In genomic region chr1:26694597-26695416, GRCh38 we compare ENCODE assay signal across 1 cellular context.
TF ChIP-seq lines count a peak whose summit lies in the region.

No MANE protein-coding gene starts in this region.

TF ChIP-seq in K562, 482 proteins besides CTCF, POLR2A, EP300 and RAD21 (continued from another document):
- TF ChIP-seq, protein P1, sequence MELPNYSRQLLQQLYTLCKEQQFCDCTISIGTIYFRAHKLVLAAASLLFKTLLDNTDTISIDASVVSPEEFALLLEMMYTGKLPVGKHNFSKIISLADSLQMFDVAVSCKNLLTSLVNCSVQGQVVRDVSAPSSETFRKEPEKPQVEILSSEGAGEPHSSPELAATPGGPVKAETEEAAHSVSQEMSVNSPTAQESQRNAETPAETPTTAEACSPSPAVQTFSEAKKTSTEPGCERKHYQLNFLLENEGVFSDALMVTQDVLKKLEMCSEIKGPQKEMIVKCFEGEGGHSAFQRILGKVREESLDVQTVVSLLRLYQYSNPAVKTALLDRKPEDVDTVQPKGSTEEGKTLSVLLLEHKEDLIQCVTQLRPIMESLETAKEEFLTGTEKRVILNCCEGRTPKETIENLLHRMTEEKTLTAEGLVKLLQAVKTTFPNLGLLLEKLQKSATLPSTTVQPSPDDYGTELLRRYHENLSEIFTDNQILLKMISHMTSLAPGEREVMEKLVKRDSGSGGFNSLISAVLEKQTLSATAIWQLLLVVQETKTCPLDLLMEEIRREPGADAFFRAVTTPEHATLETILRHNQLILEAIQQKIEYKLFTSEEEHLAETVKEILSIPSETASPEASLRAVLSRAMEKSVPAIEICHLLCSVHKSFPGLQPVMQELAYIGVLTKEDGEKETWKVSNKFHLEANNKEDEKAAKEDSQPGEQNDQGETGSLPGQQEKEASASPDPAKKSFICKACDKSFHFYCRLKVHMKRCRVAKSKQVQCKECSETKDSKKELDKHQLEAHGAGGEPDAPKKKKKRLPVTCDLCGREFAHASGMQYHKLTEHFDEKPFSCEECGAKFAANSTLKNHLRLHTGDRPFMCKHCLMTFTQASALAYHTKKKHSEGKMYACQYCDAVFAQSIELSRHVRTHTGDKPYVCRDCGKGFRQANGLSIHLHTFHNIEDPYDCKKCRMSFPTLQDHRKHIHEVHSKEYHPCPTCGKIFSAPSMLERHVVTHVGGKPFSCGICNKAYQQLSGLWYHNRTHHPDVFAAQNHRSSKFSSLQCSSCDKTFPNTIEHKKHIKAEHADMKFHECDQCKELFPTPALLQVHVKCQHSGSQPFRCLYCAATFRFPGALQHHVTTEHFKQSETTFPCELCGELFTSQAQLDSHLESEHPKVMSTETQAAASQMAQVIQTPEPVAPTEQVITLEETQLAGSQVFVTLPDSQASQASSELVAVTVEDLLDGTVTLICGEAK (IDR thresholded peaks at IDR 0.05) = 0 out of 2 replicates have a peak, but pooled peaks have one; percentile 64
- TF ChIP-seq, protein P1 (CRISPR knock-in tag; IDR thresholded peaks at IDR 0.05) = no peak
- TF ChIP-seq, protein P2, sequence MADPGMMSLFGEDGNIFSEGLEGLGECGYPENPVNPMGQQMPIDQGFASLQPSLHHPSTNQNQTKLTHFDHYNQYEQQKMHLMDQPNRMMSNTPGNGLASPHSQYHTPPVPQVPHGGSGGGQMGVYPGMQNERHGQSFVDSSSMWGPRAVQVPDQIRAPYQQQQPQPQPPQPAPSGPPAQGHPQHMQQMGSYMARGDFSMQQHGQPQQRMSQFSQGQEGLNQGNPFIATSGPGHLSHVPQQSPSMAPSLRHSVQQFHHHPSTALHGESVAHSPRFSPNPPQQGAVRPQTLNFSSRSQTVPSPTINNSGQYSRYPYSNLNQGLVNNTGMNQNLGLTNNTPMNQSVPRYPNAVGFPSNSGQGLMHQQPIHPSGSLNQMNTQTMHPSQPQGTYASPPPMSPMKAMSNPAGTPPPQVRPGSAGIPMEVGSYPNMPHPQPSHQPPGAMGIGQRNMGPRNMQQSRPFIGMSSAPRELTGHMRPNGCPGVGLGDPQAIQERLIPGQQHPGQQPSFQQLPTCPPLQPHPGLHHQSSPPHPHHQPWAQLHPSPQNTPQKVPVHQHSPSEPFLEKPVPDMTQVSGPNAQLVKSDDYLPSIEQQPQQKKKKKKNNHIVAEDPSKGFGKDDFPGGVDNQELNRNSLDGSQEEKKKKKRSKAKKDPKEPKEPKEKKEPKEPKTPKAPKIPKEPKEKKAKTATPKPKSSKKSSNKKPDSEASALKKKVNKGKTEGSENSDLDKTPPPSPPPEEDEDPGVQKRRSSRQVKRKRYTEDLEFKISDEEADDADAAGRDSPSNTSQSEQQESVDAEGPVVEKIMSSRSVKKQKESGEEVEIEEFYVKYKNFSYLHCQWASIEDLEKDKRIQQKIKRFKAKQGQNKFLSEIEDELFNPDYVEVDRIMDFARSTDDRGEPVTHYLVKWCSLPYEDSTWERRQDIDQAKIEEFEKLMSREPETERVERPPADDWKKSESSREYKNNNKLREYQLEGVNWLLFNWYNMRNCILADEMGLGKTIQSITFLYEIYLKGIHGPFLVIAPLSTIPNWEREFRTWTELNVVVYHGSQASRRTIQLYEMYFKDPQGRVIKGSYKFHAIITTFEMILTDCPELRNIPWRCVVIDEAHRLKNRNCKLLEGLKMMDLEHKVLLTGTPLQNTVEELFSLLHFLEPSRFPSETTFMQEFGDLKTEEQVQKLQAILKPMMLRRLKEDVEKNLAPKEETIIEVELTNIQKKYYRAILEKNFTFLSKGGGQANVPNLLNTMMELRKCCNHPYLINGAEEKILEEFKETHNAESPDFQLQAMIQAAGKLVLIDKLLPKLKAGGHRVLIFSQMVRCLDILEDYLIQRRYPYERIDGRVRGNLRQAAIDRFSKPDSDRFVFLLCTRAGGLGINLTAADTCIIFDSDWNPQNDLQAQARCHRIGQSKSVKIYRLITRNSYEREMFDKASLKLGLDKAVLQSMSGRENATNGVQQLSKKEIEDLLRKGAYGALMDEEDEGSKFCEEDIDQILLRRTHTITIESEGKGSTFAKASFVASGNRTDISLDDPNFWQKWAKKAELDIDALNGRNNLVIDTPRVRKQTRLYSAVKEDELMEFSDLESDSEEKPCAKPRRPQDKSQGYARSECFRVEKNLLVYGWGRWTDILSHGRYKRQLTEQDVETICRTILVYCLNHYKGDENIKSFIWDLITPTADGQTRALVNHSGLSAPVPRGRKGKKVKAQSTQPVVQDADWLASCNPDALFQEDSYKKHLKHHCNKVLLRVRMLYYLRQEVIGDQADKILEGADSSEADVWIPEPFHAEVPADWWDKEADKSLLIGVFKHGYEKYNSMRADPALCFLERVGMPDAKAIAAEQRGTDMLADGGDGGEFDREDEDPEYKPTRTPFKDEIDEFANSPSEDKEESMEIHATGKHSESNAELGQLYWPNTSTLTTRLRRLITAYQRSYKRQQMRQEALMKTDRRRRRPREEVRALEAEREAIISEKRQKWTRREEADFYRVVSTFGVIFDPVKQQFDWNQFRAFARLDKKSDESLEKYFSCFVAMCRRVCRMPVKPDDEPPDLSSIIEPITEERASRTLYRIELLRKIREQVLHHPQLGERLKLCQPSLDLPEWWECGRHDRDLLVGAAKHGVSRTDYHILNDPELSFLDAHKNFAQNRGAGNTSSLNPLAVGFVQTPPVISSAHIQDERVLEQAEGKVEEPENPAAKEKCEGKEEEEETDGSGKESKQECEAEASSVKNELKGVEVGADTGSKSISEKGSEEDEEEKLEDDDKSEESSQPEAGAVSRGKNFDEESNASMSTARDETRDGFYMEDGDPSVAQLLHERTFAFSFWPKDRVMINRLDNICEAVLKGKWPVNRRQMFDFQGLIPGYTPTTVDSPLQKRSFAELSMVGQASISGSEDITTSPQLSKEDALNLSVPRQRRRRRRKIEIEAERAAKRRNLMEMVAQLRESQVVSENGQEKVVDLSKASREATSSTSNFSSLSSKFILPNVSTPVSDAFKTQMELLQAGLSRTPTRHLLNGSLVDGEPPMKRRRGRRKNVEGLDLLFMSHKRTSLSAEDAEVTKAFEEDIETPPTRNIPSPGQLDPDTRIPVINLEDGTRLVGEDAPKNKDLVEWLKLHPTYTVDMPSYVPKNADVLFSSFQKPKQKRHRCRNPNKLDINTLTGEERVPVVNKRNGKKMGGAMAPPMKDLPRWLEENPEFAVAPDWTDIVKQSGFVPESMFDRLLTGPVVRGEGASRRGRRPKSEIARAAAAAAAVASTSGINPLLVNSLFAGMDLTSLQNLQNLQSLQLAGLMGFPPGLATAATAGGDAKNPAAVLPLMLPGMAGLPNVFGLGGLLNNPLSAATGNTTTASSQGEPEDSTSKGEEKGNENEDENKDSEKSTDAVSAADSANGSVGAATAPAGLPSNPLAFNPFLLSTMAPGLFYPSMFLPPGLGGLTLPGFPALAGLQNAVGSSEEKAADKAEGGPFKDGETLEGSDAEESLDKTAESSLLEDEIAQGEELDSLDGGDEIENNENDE (IDR thresholded peaks at IDR 0.05; ENCODE audit: low read depth, low read length) = no peak
- TF ChIP-seq CUX1 (CRISPR knock-in tag; IDR thresholded peaks at IDR 0.05) (0 out of 2 replicates have a peak, but pooled peaks have one; percentile 53), ZNF764 (CRISPR knock-in tag; IDR thresholded peaks at IDR 0.05; ENCODE audit: low read depth) (no peak), SMAD4 (CRISPR knock-in tag; conservative IDR thresholded peaks at IDR 0.05) (0 out of 2 replicates have a peak, but pooled peaks have one; percentile 38), SMARCC2 (IDR thresholded peaks at IDR 0.05; ENCODE audit: low read depth) (0 out of 2 replicates have a peak, but pooled peaks have one; percentile 54), ZNF655 (CRISPR knock-in tag; IDR thresholded peaks at IDR 0.05) (no peak), SUPT5H (IDR thresholded peaks at IDR 0.05) (0 out of 2 replicates have a peak, but pooled peaks have one; percentile 50), ARID1B (IDR thresholded peaks at IDR 0.05) (no peak), AFF1 (IDR thresholded peaks at IDR 0.05; ENCODE audit: low read depth in 1 of 2, partially characterized antibody in 2 of 2) (no peak), SETDB1 (IDR thresholded peaks at IDR 0.05; ENCODE audit: low read length) (no peak), ZNF766 (CRISPR knock-in tag; conservative IDR thresholded peaks at IDR 0.05) (peak; percentile 62), BRCA1 (IDR thresholded peaks at IDR 0.05) (no peak), BRCA1 (CRISPR knock-in tag; IDR thresholded peaks at IDR 0.05) (0 out of 2 replicates have a peak, but pooled peaks have one; percentile 1)
TF ChIP-seq in K562: peak in this region for 33.
